7 cellular contexts compared by ENCODE assay signal in genomic region chr1:27527857-27528700, GRCh38. TPM values are rescaled to one million over a fixed set of nuclear protein-coding genes. Genes with fewer than 3 reads are reported as not detected.
DNase-seq lines count a peak whose midpoint lies in the region; ATAC-seq and TF ChIP-seq lines count a peak whose summit lies in the region.

No MANE protein-coding gene starts in this region.

- H3K27ac ChIP-seq in OCI-LY3 (ENCODE audit: low read length) (no peak overlapping the region), left ventricle myocardium inferior (replicated peaks) (peak overlapping the region; percentile 94)

- H3K9me3 ChIP-seq in OCI-LY3 (ENCODE audit: insufficient read depth, low read length) (no peaks in the 10 kb centered on the region), left ventricle myocardium inferior (replicated peaks) (no peaks in the 10 kb centered on the region)

- H3K36me3 ChIP-seq in OCI-LY3 (replicated peaks; ENCODE audit: low read depth, low read length) (no peaks in the 10 kb centered on the region), left ventricle myocardium inferior (peaks cover 8% of the 10 kb centered on the region)

- H3K27me3 Mint-ChIP-seq in HFFc6 (ENCODE audit: insufficient read depth) (peaks cover 27% of the 10 kb centered on the region), progenitor cell of endocrine pancreas (no peaks in the 10 kb centered on the region)
- no peaks in the 10 kb centered on the region for H3K27me3 Mint-ChIP-seq in activated naive CD8-positive, alpha-beta T cell

- intact Hi-C loops in left ventricle myocardium inferior (cut with micrococcal nuclease) = no loop called here

- H3K36me3 Mint-ChIP-seq in HFFc6 (ENCODE audit: low read depth) = peaks cover 9% of the 10 kb centered on the region
- no peaks in the 10 kb centered on the region for H3K36me3 Mint-ChIP-seq in activated naive CD8-positive, alpha-beta T cell
- H3K36me3 Mint-ChIP-seq in progenitor cell of endocrine pancreas (ENCODE audit: insufficient read depth) = no peaks in the 10 kb centered on the region

- no peaks in the 10 kb centered on the region for H4K20me1 ChIP-seq in OCI-LY3 (ENCODE audit: insufficient read depth, low read length)

- DNase-seq in HFFc6 (no peak), left ventricle myocardium inferior (peak; percentile 57), progenitor cell of endocrine pancreas (ENCODE audit: low spot score, unreplicated experiment) (peak; percentile 59)

- peak overlapping the region; percentile 39; the same call in 1 of the 2 replicates for H3K9ac ChIP-seq in OCI-LY3 (ENCODE audit: low read length)

- ATAC-seq in GM21723 (IDR thresholded peaks at IDR 0.05; ENCODE audit: unreplicated experiment) (no peak), HG03378 (IDR thresholded peaks at IDR 0.05; ENCODE audit: unreplicated experiment) (no peak)

- H3K9me3 Mint-ChIP-seq in HFFc6 (no peaks in the 10 kb centered on the region), progenitor cell of endocrine pancreas (ENCODE audit: low read depth) (no peaks in the 10 kb centered on the region)
- no peaks in the 10 kb centered on the region for H3K9me3 Mint-ChIP-seq in activated naive CD8-positive, alpha-beta T cell (ENCODE audit: low read depth)

- TF ChIP-seq CTCF in HFFc6 (IDR thresholded peaks at IDR 0.05) (0 out of 2 replicates have a peak, but pooled peaks have one; percentile 13), OCI-LY3 (IDR thresholded peaks at IDR 0.05; ENCODE audit: low read depth, low read length) (no peak), left ventricle myocardium inferior (IDR thresholded peaks at IDR 0.05; ENCODE audit: borderline replicate concordance) (no peak), progenitor cell of endocrine pancreas (IDR thresholded peaks at IDR 0.05; ENCODE audit: unreplicated experiment) (peak; percentile 17)

- peak overlapping the region; percentile 76 for H3K4me3 ChIP-seq in OCI-LY3 (ENCODE audit: low read length)
- H3K4me3 ChIP-seq in left ventricle myocardium inferior = peak overlapping the region; percentile 67

- no peaks in the 10 kb centered on the region for H3K79me2 ChIP-seq in OCI-LY3 (ENCODE audit: low read length)

- H2AFZ ChIP-seq in OCI-LY3 (ENCODE audit: low read depth, low read length) = peak overlapping the region; percentile 60; the same call in 1 of the 2 replicates

- H3K27ac Mint-ChIP-seq in HFFc6 (peak overlapping the region; percentile 90), progenitor cell of endocrine pancreas (peak overlapping the region; percentile 86)
- H3K27ac Mint-ChIP-seq in activated naive CD8-positive, alpha-beta T cell = peak overlapping the region; percentile 41

- H3K4me3 Mint-ChIP-seq in HFFc6 (peak overlapping the region; percentile 53), progenitor cell of endocrine pancreas (ENCODE audit: low read depth) (peak overlapping the region; percentile 71)
- H3K4me3 Mint-ChIP-seq in activated naive CD8-positive, alpha-beta T cell = peak overlapping the region; percentile 84

- H3K4me2 ChIP-seq in OCI-LY3 (ENCODE audit: low read length) = peak overlapping the region; percentile 98

- peaks cover 18% of the 10 kb centered on the region for H3K4me1 ChIP-seq in OCI-LY3 (ENCODE audit: low read length)
- peaks cover 63% of the 10 kb centered on the region for H3K4me1 ChIP-seq in left ventricle myocardium inferior

- H3K27me3 ChIP-seq in OCI-LY3 (ENCODE audit: low read depth, low read length) (peaks cover 5% of the 10 kb centered on the region; the same call in 1 of the 2 replicates), left ventricle myocardium inferior (ENCODE audit: low read depth) (no peaks in the 10 kb centered on the region)

- peaks cover 46% of the 10 kb centered on the region for H3K4me1 Mint-ChIP-seq in HFFc6 (ENCODE audit: low read depth)
- H3K4me1 Mint-ChIP-seq in activated naive CD8-positive, alpha-beta T cell (ENCODE audit: low read depth) = peaks cover 61% of the 10 kb centered on the region
- H3K4me1 Mint-ChIP-seq in progenitor cell of endocrine pancreas (ENCODE audit: low read depth) = peaks cover 46% of the 10 kb centered on the region

RNA-seq across cellular contexts. Expression of gene WASF2, which starts 38.1 kb away (rescaled TPM):
- total RNA-seq in HFFc6 (2021; fragmentation: NEBNext Ultra II Directional; extraction: Animal tissue kit (Norgen Biotek cat#: 25700)) = 10 to 100 TPM; 84.4 to 99.7 (median 93.1) TPM
- total RNA-seq in left ventricle myocardium inferior = 51.2 TPM
- 74.6 and 76.9 TPM in 2 replicates for total RNA-seq in progenitor cell of endocrine pancreas

Comparison
In these comparisons a context has a peak if more than half of its experiments do, and no peak if none do; other contexts are left out.
1. CTCF ChIP-seq: peak in HFFc6 (single experiment) and progenitor cell of endocrine pancreas (single experiment); none in OCI-LY3 (single experiment) and left ventricle myocardium inferior (single experiment).
2. Peak in every context shown above with its lines, with median percentiles within 50 percentile points of each other: H3K27ac Mint-ChIP-seq and H3K4me3 Mint-ChIP-seq.